Comparison of ENCODE assay signal across 15 cellular contexts in genomic region chr17:64242633-64243032, GRCh38. TPM values are rescaled to one million over a fixed set of nuclear protein-coding genes. Genes with fewer than 3 reads are reported as not detected.
DNase-seq lines count a peak whose midpoint lies in the region; ATAC-seq and TF ChIP-seq lines count a peak whose summit lies in the region.
"Had no signal": no experiment of that assay in that cellular context is flagged by ENCODE, and none has a peak within 500 bp of the region (broad histone marks: within the 10 kb centered on the region; RNA-seq: fewer than 3 reads in every experiment).

No MANE protein-coding gene starts in this region.

- ATAC-seq in activated T-cell treated with anti-CD3 and anti-CD28 coated beads, Interleukin-2, amount 50 U/mL, for 4 hours, result no peak
- ATAC-seq in GM18870 (IDR thresholded peaks at IDR 0.05; ENCODE audit: unreplicated experiment), result no peak

- H3K36me3 ChIP-seq in breast epithelium, result no peaks in the 10 kb centered on the region
- H3K36me3 ChIP-seq: BLaER1 had no signal

- H3K4me3 ChIP-seq in breast epithelium, result no peak overlapping the region
- H3K4me3 ChIP-seq: BLaER1 had no signal

- no peak overlapping the region for H3K4me3 Mint-ChIP-seq in MCF 10A (ENCODE audit: unreplicated experiment)
- no peak overlapping the region for H3K4me3 Mint-ChIP-seq in mesothelial cell of epicardium
- H3K4me3 Mint-ChIP-seq in progenitor cell of endocrine pancreas (ENCODE audit: low read depth), result no peak overlapping the region
- H3K4me3 Mint-ChIP-seq in activated T-cell treated with anti-CD3 and anti-CD28 coated beads, Interleukin-2, amount 50 U/mL, for 4 hours, result no peak overlapping the region
- H3K4me3 Mint-ChIP-seq: CD8-positive, alpha-beta memory T cell had no signal

- H3K27me3 Mint-ChIP-seq in MCF 10A (ENCODE audit: insufficient read depth, unreplicated experiment) (no peaks in the 10 kb centered on the region), mesothelial cell of epicardium (ENCODE audit: low read depth) (no peaks in the 10 kb centered on the region), progenitor cell of endocrine pancreas (no peaks in the 10 kb centered on the region)
- no peaks in the 10 kb centered on the region for H3K27me3 Mint-ChIP-seq in activated T-cell treated with anti-CD3 and anti-CD28 coated beads, Interleukin-2, amount 50 U/mL, for 4 hours (ENCODE audit: low read depth)

- POLR2A ChIA-PET in MCF 10A (lab: Yijun Ruan, JAX), result interaction anchor here (4.6 to 5.3 kb wide), 2 partner anchors 12 to 96 kb away, joined by 42 to 62 read pairs; no protein-coding TSS in a partner anchor

- H3K27ac Mint-ChIP-seq in MCF 10A (ENCODE audit: low read depth, unreplicated experiment) (peak overlapping the region; percentile 76), mesothelial cell of epicardium (peak overlapping the region; percentile 91), progenitor cell of endocrine pancreas (peak overlapping the region; percentile 71)

- H3K9me3 Mint-ChIP-seq in MCF 10A (ENCODE audit: unreplicated experiment) (no peaks in the 10 kb centered on the region), mesothelial cell of epicardium (no peaks in the 10 kb centered on the region), progenitor cell of endocrine pancreas (ENCODE audit: low read depth) (no peaks in the 10 kb centered on the region)
- H3K9me3 Mint-ChIP-seq in activated T-cell treated with anti-CD3 and anti-CD28 coated beads, Interleukin-2, amount 50 U/mL, for 4 hours, result no peaks in the 10 kb centered on the region
- H3K9me3 Mint-ChIP-seq: CD8-positive, alpha-beta memory T cell had no signal

- intact Hi-C loops in MCF 10A (cut with micrococcal nuclease) (no loop called here), breast epithelium (cut with DNase I; ENCODE audit: low total_unique reads) (no loop called here)

- no peaks in the 10 kb centered on the region for H3K9me3 ChIP-seq in breast epithelium
- H3K9me3 ChIP-seq: BLaER1, Caco-2 had no signal

- no peak for TF ChIP-seq CTCF in MCF 10A (IDR thresholded peaks at IDR 0.05; ENCODE audit: unreplicated experiment)
- TF ChIP-seq CTCF in breast epithelium (IDR thresholded peaks at IDR 0.05), result no peak
- TF ChIP-seq CTCF in mesothelial cell of epicardium (IDR thresholded peaks at IDR 0.05; ENCODE audit: unreplicated experiment), result no peak
- no peak for TF ChIP-seq CTCF in progenitor cell of endocrine pancreas (IDR thresholded peaks at IDR 0.05; ENCODE audit: unreplicated experiment)

- BruUV-seq in MCF 10A (replicated peaks; lab: Mats Ljungman, UMichigan), result no TSS peak

- H3K27me3 ChIP-seq in breast epithelium, result no peaks in the 10 kb centered on the region
- H3K27me3 ChIP-seq: BLaER1 had no signal

- H3K4me1 ChIP-seq in breast epithelium, result peaks cover 3 to 10% of the 10 kb centered on the region in 2 donors
- H3K4me1 ChIP-seq: BLaER1 had no signal

- TF ChIP-seq POLR2A in breast epithelium (IDR thresholded peaks at IDR 0.05), result no peak

- H3K36me3 Mint-ChIP-seq in MCF 10A (ENCODE audit: insufficient read depth, unreplicated experiment) (peaks cover 11% of the 10 kb centered on the region), mesothelial cell of epicardium (no peaks in the 10 kb centered on the region), progenitor cell of endocrine pancreas (ENCODE audit: insufficient read depth) (no peaks in the 10 kb centered on the region)
- peaks cover 4% of the 10 kb centered on the region for H3K36me3 Mint-ChIP-seq in activated T-cell treated with anti-CD3 and anti-CD28 coated beads, Interleukin-2, amount 50 U/mL, for 4 hours (ENCODE audit: insufficient read depth)

- CTCF ChIA-PET in MCF 10A (lab: Yijun Ruan, JAX), result interaction anchor here (0.6 kb wide), 1 partner anchor 153 kb away, joined by 4 read pairs; no protein-coding TSS in a partner anchor

- DNase-seq in MCF 10A (ENCODE audit: unreplicated experiment), result no peak
- DNase-seq in breast epithelium (ENCODE audit: low spot score in 2 of 2), result no peak
- no peak for DNase-seq in mesothelial cell of epicardium (ENCODE audit: low spot score in 2 of 2, unreplicated experiment in 2 of 2)
- no peak for DNase-seq in progenitor cell of endocrine pancreas (ENCODE audit: low spot score, unreplicated experiment)
- no peak for DNase-seq in RKO (ENCODE audit: low spot score)
- DNase-seq in activated T-cell treated with anti-CD3 and anti-CD28 coated beads, Interleukin-2, amount 50 U/mL, for 4 hours, result no peak
- DNase-seq: 8988T; AML-193; Caco-2; CD8-positive, alpha-beta memory T cell; DMS53; HCEC 1CT had no signal

- H3K27ac ChIP-seq in breast epithelium, result no peak overlapping the region
- H3K27ac ChIP-seq: BLaER1, HL-60 had no signal

- H3K4me1 Mint-ChIP-seq in MCF 10A (ENCODE audit: insufficient read depth, unreplicated experiment) (peaks cover 42% of the 10 kb centered on the region), mesothelial cell of epicardium (peaks cover 61% of the 10 kb centered on the region), progenitor cell of endocrine pancreas (ENCODE audit: low read depth) (peaks cover 35% of the 10 kb centered on the region)
- H3K4me1 Mint-ChIP-seq in activated T-cell treated with anti-CD3 and anti-CD28 coated beads, Interleukin-2, amount 50 U/mL, for 4 hours (ENCODE audit: low read depth), result peaks cover 22% of the 10 kb centered on the region

RNA-seq across cellular contexts. Expression of gene TEX2, which starts 20.4 kb away (rescaled TPM):
- 33.7 and 42.2 TPM in 2 replicates for total RNA-seq in MCF 10A (2022)
- total RNA-seq in breast epithelium, result 10 to 100 TPM; 47.5 to 70.7 (median 69.6) TPM
- 27.1 to 29.7 TPM (median 27.3 TPM) in 3 replicates for total RNA-seq in mesothelial cell of epicardium
- total RNA-seq in progenitor cell of endocrine pancreas, result 30.2 and 31.5 TPM in 2 replicates
- 10 to 100 TPM; 18.4 to 20.4 (median 19.9) TPM for total RNA-seq in activated T-cell treated with anti-CD3 and anti-CD28 coated beads, Interleukin-2, amount 50 U/mL, for 4 hours
